28 cellular contexts compared by ENCODE assay signal in the genomic region with DNA sequence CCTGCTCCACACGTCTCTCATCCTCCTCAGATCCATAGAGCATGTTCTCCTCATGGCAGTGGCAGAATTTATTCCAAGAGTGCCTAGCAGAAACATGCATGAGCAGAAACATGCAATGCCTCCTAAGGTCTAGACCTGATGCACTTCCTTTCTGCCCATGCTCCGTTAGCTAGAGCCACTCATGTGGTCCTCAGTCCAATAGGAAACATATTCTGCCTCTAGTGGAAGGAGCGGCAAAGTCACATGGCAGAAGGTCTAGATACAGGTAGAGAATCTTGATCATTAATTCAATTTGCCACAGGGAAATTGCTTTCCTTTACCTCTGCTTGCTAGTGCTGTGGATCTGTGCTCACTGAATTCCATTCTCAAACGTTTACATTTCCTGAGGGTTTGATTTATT.
"Had no signal": no experiment of that assay in that cellular context is flagged by ENCODE, and none has a peak within 500 bp of the region (broad histone marks: within the 10 kb centered on the region; RNA-seq: fewer than 3 reads in every experiment).

No MANE protein-coding gene starts in this region.

- H3K4me3 ChIP-seq: dorsolateral prefrontal cortex, esophagus squamous epithelium, gastroesophageal sphincter, lung, psoas muscle, spleen, thoracic aorta had no signal

- H3K9me3 ChIP-seq: psoas muscle, thoracic aorta had no signal

- H3K79me2 ChIP-seq: parathyroid adenoma had no signal

- H3K27ac Mint-ChIP-seq: naive B cell; nephron; stimulated activated naive B cell treated with anti-CD40 and anti-IgM and Interleukin-4, amounts not matched to agents 10 μg/mL and 1 μg/mL and 100 μg/mL, for 72 hours; stimulated activated naive CD8-positive, alpha-beta T cell treated with anti-CD3 and anti-CD28 coated beads, Interleukin-15, amount 100 ng/mL, for 72 hours; type B pancreatic cell had no signal

- H3K4me1 Mint-ChIP-seq: naive B cell; nephron; stimulated activated naive B cell treated with anti-CD40 and anti-IgM and Interleukin-4, amounts not matched to agents 10 μg/mL and 1 μg/mL and 100 μg/mL, for 72 hours; stimulated activated naive CD8-positive, alpha-beta T cell treated with anti-CD3 and anti-CD28 coated beads, Interleukin-15, amount 100 ng/mL, for 72 hours had no signal

- H3K4me1 ChIP-seq: esophagus squamous epithelium, gastroesophageal sphincter, parathyroid adenoma, psoas muscle, spleen had no signal

- H3K36me3 ChIP-seq: esophagus squamous epithelium, gastroesophageal sphincter, spleen, thoracic aorta had no signal

- H3K27ac ChIP-seq: dorsolateral prefrontal cortex, epithelial cell of prostate, esophagus squamous epithelium, gastroesophageal sphincter, parathyroid adenoma, psoas muscle, spleen, thoracic aorta had no signal

- H2AFZ ChIP-seq: parathyroid adenoma had no signal

- H3K9ac ChIP-seq: parathyroid adenoma had no signal

- ATAC-seq: gastroesophageal sphincter; left colon; left ventricle myocardium superior; psoas muscle; sciatic nerve; stimulated activated naive B cell treated with anti-CD40 and anti-IgM and Interleukin-4, amounts not matched to agents 10 μg/mL and 1 μg/mL and 100 μg/mL, for 72 hours; stimulated activated naive CD8-positive, alpha-beta T cell treated with anti-CD3 and anti-CD28 coated beads, Interleukin-15, amount 100 ng/mL, for 72 hours had no signal

- H3K27me3 Mint-ChIP-seq: type B pancreatic cell had no signal

- DNase-seq: cortex of kidney; dorsolateral prefrontal cortex; effector CD8-positive, alpha-beta T cell; esophagus squamous epithelium; foreskin fibroblast; glutamatergic neuron; kidney; left colon; left ventricle myocardium superior; mesenchymal stem cell; naive B cell; psoas muscle; retina; spleen; stimulated activated CD4-positive, alpha-beta T cell treated with anti-CD3 and anti-CD28 coated beads, Interleukin-15, amount 100 ng/mL, for 24 hours; stimulated activated CD4-positive, alpha-beta T cell treated with anti-CD3 and anti-CD28 coated beads, Interleukin-1b, Interleukin-23, amount 100 ng/mL, for 48 hours; stimulated activated CD4-positive, alpha-beta T cell treated with anti-CD3 and anti-CD28 coated beads, Interleukin-4, amount 100 ng/mL, for 24 hours; stimulated activated naive B cell treated with anti-CD40 and anti-IgM and Interleukin-4, amounts not matched to agents 10 μg/mL and 1 μg/mL and 100 μg/mL, for 72 hours; stimulated activated naive CD8-positive, alpha-beta T cell treated with anti-CD3 and anti-CD28 coated beads, Interleukin-15, amount 100 ng/mL, for 72 hours; substantia nigra had no signal

- H3K27me3 ChIP-seq: esophagus squamous epithelium, gastroesophageal sphincter, spleen had no signal

- H3K4me3 Mint-ChIP-seq: naive B cell; nephron; stimulated activated naive B cell treated with anti-CD40 and anti-IgM and Interleukin-4, amounts not matched to agents 10 μg/mL and 1 μg/mL and 100 μg/mL, for 72 hours; stimulated activated naive CD8-positive, alpha-beta T cell treated with anti-CD3 and anti-CD28 coated beads, Interleukin-15, amount 100 ng/mL, for 72 hours; type B pancreatic cell had no signal
